In the genomic region with DNA sequence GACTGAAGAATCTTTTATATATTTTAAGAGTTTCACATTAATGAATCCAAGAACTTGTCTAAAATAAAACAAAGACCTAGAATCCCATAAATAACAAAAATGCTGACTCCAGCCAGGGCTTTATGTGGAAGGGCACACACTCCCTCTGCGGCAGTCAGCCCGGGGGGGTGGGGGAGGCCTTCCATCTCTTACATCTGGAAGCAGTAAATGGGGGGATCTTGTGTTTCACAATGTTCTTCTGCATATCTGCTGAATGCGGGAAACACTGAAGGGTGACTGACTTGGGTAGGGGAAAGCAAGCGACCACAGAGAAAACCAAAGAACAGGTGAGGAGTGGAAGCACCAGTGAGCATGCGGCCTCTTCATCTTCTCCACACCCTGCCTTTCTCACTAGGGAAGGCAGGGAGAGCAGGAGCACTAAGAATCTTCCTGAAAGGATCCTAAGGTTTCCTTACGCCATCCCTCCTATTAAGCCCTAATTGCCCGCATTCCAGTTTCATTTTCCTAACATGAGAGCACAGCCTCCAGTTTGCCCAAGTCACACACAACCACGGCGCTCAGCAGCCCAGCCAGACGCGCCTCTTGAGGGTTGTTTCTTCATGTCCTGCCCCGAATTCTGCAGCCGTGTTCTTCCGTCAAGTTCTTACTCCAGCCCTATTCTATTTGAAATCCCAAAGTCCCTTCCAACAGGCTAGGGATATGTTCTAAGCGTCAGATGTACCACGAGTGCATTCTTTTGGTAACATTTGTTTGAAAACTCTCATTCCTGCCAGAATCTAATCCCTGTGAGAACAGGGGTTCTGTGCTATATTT, we compare ENCODE assay signal across 1 cellular context.
TF ChIP-seq lines count a peak whose summit lies in the region.

No MANE protein-coding gene starts in this region.

TF ChIP-seq in IMR-90, 13 proteins besides CTCF, POLR2A, EP300 and RAD21:
- no peak for TF ChIP-seq CHD1 (IDR thresholded peaks at IDR 0.05; ENCODE audit: low read depth, low read length)
- TF ChIP-seq, protein P1, sequence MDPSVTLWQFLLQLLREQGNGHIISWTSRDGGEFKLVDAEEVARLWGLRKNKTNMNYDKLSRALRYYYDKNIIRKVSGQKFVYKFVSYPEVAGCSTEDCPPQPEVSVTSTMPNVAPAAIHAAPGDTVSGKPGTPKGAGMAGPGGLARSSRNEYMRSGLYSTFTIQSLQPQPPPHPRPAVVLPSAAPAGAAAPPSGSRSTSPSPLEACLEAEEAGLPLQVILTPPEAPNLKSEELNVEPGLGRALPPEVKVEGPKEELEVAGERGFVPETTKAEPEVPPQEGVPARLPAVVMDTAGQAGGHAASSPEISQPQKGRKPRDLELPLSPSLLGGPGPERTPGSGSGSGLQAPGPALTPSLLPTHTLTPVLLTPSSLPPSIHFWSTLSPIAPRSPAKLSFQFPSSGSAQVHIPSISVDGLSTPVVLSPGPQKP (IDR thresholded peaks at IDR 0.05; ENCODE audit: borderline replicate concordance, low read depth, low read length), result no peak
- TF ChIP-seq MAFK (IDR thresholded peaks at IDR 0.05; ENCODE audit: low read depth, low read length), result no peak
- TF ChIP-seq MXI1 (IDR thresholded peaks at IDR 0.05; ENCODE audit: borderline replicate concordance, low read depth, low read length), result no peak
- TF ChIP-seq RCOR1 (IDR thresholded peaks at IDR 0.05; ENCODE audit: insufficient replicate concordance, low read length), result no peak
